ENCODE assay signal across 1 cellular context in genomic region chr20:25295386-25296093, GRCh38.
TF ChIP-seq lines count a peak whose summit lies in the region.

No MANE protein-coding gene starts in this region.

TF ChIP-seq in IMR-90, 13 proteins besides CTCF, POLR2A, EP300 and RAD21 (continued from another document):
- TF ChIP-seq NFE2L2 (IDR thresholded peaks at IDR 0.05; ENCODE audit: low read depth, low read length) (no peak), SMC3 (IDR thresholded peaks at IDR 0.05; ENCODE audit: low read depth, low read length) (no peak), MAFK (IDR thresholded peaks at IDR 0.05; ENCODE audit: low read depth, low read length) (no peak)
